In the genomic region with DNA sequence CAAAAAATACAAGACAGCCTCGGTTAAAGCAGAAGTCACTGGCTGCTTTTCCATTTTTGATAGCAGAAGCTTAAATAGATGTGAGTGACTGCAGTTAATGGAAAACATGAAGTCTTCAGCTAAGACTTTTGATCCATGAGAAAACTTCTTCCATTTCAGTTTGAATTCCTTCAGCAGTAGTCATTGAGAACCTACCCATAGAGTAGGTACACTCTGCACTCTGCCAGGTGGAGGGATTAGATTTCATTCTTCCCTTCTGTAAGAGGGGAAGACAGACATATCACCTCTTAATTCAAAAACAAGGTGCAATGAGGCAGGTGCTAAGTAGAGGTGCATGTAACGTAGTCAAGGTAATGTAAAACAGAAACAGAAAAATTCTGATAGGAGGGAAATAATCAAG, we compare ENCODE assay signal across 28 cellular contexts.
"Had no signal": no experiment of that assay in that cellular context is flagged by ENCODE, and none has a peak within 500 bp of the region (broad histone marks: within the 10 kb centered on the region; RNA-seq: fewer than 3 reads in every experiment).

No MANE protein-coding gene starts in this region.

- H3K27ac ChIP-seq: ascending aorta, colonic mucosa, esophagus muscularis mucosa, gastroesophageal sphincter, heart right ventricle had no signal

- H3K27me3 ChIP-seq: ascending aorta, colonic mucosa, esophagus muscularis mucosa had no signal

- H3K4me1 ChIP-seq: ascending aorta, colonic mucosa, gastroesophageal sphincter, heart right ventricle had no signal

- ATAC-seq: activated CD4-positive, alpha-beta T cell treated with anti-CD3 and anti-CD28 coated beads for 36 hours; activated CD8-positive, alpha-beta memory T cell treated with anti-CD3 and anti-CD28 coated beads, Interleukin-2, amount 10 ng/mL, durations not matched to agents 7 days and 5 days; activated CD8-positive, alpha-beta T cell treated with anti-CD3 and anti-CD28 coated beads, Interleukin-2, amount 10 ng/mL, durations not matched to agents 7 days and 5 days; activated naive CD4-positive, alpha-beta T cell treated with anti-CD3 and anti-CD28 coated beads, Interleukin-2, amount 50 U/mL, for 72 hours; activated T-cell treated with anti-CD3 and anti-CD28 coated beads, Interleukin-2, amount 50 U/mL, for 72 hours; gastroesophageal sphincter; heart right ventricle had no signal

- H3K36me3 ChIP-seq: ascending aorta, colonic mucosa, esophagus muscularis mucosa, gastroesophageal sphincter, heart right ventricle had no signal

- H3K9me3 ChIP-seq: ascending aorta, colonic mucosa had no signal

- H3K4me3 ChIP-seq: ascending aorta, colonic mucosa, esophagus muscularis mucosa, gastroesophageal sphincter, heart right ventricle had no signal

- DNase-seq: activated CD4-positive, alpha-beta memory T cell treated with anti-CD3 and anti-CD28 coated beads for 36 hours; activated CD4-positive, alpha-beta T cell treated with anti-CD3 and anti-CD28 coated beads for 36 hours; activated CD4-positive, alpha-beta T cell treated with anti-CD3 and anti-CD28 coated beads, Interleukin-2, amount 10 ng/mL, durations not matched to agents 24 days and 14 days; activated CD4-positive, CD25-positive, alpha-beta regulatory T cell; activated CD4-positive, CD25-positive, alpha-beta regulatory T cell treated with anti-CD3 and anti-CD28 coated beads, Interleukin-2, amount 50 U/mL, for 72 hours; activated CD8-positive, alpha-beta memory T cell treated with anti-CD3 and anti-CD28 coated beads, Interleukin-2, amount 10 ng/mL, durations not matched to agents 7 days and 5 days; activated CD8-positive, alpha-beta memory T cell treated with anti-CD3 and anti-CD28 coated beads, Interleukin-2, amount 50 U/mL, for 48 hours; activated CD8-positive, alpha-beta T cell treated with anti-CD3 and anti-CD28 coated beads, Interleukin-2, amount 10 ng/mL, durations not matched to agents 7 days and 5 days; activated gamma-delta T cell; activated naive CD4-positive, alpha-beta T cell; activated naive CD4-positive, alpha-beta T cell treated with anti-CD3 and anti-CD28 coated beads, Interleukin-2, amount 10 ng/mL, durations not matched to agents 7 days and 5 days; activated naive CD8-positive, alpha-beta T cell treated with anti-CD3 and anti-CD28 coated beads, Interleukin-2, amount 10 ng/mL, durations not matched to agents 7 days and 5 days; activated T-cell treated with anti-CD3 and anti-CD28 coated beads for 4 hours; activated T-cell treated with anti-CD3 and anti-CD28 coated beads, Interleukin-2, amount 50 U/mL, for 24 hours; activated T-cell treated with anti-CD3 and anti-CD28 coated beads, Interleukin-2, amount 50 U/mL, for 72 hours; caudate nucleus; cerebellar nuclear complex; colonic mucosa; effector memory CD4-positive, alpha-beta T cell; endodermal cell; erythroblast; foreskin melanocyte; heart right ventricle; T-helper 2 cell had no signal
